Comparison of ENCODE assay signal across 26 cellular contexts in the genomic region with DNA sequence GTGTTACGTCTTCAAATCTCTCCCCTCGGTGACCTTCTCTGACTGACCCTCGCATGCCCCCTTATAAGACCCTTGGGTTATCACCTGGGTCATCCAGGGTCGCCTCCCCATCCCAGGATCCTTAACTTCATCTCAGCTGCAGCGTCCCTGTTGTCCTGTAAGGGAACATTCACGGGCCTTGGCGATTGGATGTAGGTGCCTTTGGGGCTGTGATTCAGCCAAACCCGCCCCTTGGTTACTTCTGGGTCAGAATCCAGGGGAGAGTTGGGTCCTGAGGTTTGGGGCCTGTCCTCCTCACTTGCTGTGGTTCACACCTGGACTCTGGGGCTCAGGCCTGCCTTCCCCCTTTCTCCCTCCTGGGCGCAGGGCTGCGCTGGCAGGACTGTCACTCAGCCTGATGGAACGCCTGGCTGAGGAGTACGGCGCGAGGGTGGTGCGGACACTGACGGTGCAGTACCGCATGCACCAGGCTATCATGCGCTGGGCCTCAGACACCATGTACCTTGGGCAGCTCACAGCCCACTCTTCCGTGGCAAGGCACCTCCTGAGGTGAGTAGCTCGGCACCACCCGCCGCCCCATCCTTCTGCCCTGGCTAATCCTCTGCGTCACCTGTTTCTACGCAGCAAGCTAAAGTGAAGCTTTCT. TPM values are rescaled to one million over a fixed set of nuclear protein-coding genes. Genes with fewer than 3 reads are reported as not detected.
"Had no signal": no experiment of that assay in that cellular context is flagged by ENCODE, and none has a peak within 500 bp of the region (broad histone marks: within the 10 kb centered on the region; RNA-seq: fewer than 3 reads in every experiment).

No MANE protein-coding gene starts in this region.

- H3K27ac ChIP-seq: colonic mucosa, thyroid gland had no signal

- H3K27ac Mint-ChIP-seq: activated CD4-positive, alpha-beta memory T cell treated with anti-CD3 and anti-CD28 coated beads, Interleukin-2, amount 10 ng/mL, durations not matched to agents 7 days and 5 days; activated CD8-positive, alpha-beta memory T cell treated with anti-CD3 and anti-CD28 coated beads, Interleukin-2, amount 10 ng/mL, durations not matched to agents 7 days and 5 days; activated naive CD8-positive, alpha-beta T cell treated with anti-CD3 and anti-CD28 coated beads, Interleukin-2, amount 10 ng/mL, durations not matched to agents 7 days and 5 days; mesothelial cell of epicardium; progenitor cell of endocrine pancreas; stimulated activated memory B cell treated with anti-CD40 and anti-IgM and Interleukin-4, amounts not matched to agents 10 μg/mL and 1 μg/mL and 100 μg/mL, for 72 hours; T-cell had no signal

- ATAC-seq: activated CD8-positive, alpha-beta memory T cell treated with anti-CD3 and anti-CD28 coated beads, Interleukin-2, amount 10 ng/mL, durations not matched to agents 7 days and 5 days; heart left ventricle; right cardiac atrium; SK-N-SH treated with all-trans-retinoic acid at 6 μM for 48 hours; stimulated activated memory B cell treated with anti-CD40 and anti-IgM and Interleukin-4, amounts not matched to agents 10 μg/mL and 1 μg/mL and 100 μg/mL, for 72 hours; T-cell had no signal

- DNase-seq: activated CD4-positive, alpha-beta memory T cell treated with anti-CD3 and anti-CD28 coated beads, Interleukin-2, amount 10 ng/mL, durations not matched to agents 7 days and 5 days; activated CD4-positive, alpha-beta T cell treated with anti-CD3 and anti-CD28 coated beads for 48 hours; activated CD4-positive, CD25-positive, alpha-beta regulatory T cell; activated CD8-positive, alpha-beta memory T cell treated with anti-CD3 and anti-CD28 coated beads, Interleukin-2, amount 10 ng/mL, durations not matched to agents 7 days and 5 days; activated naive CD8-positive, alpha-beta T cell treated with anti-CD3 and anti-CD28 coated beads, Interleukin-2, amount 10 ng/mL, durations not matched to agents 7 days and 5 days; amygdala; caudate nucleus; colonic mucosa; erythroblast; nephron progenitor cell; occipital lobe; right cardiac atrium; stimulated activated CD4-positive, alpha-beta T cell treated with anti-CD3 and anti-CD28 coated beads, Interleukin-4, amount 100 ng/mL, for 24 hours; T-cell; T-helper 9 cell; thyroid gland had no signal

- H3K9me3 Mint-ChIP-seq: activated CD4-positive, alpha-beta memory T cell treated with anti-CD3 and anti-CD28 coated beads, Interleukin-2, amount 10 ng/mL, durations not matched to agents 7 days and 5 days; activated naive CD8-positive, alpha-beta T cell treated with anti-CD3 and anti-CD28 coated beads, Interleukin-2, amount 10 ng/mL, durations not matched to agents 7 days and 5 days; mesothelial cell of epicardium; nephron progenitor cell; stimulated activated memory B cell treated with anti-CD40 and anti-IgM and Interleukin-4, amounts not matched to agents 10 μg/mL and 1 μg/mL and 100 μg/mL, for 72 hours; T-cell had no signal

- H3K27me3 Mint-ChIP-seq: activated CD4-positive, alpha-beta memory T cell treated with anti-CD3 and anti-CD28 coated beads, Interleukin-2, amount 10 ng/mL, durations not matched to agents 7 days and 5 days; activated CD8-positive, alpha-beta memory T cell treated with anti-CD3 and anti-CD28 coated beads, Interleukin-2, amount 10 ng/mL, durations not matched to agents 7 days and 5 days; activated naive CD8-positive, alpha-beta T cell treated with anti-CD3 and anti-CD28 coated beads, Interleukin-2, amount 10 ng/mL, durations not matched to agents 7 days and 5 days; progenitor cell of endocrine pancreas; stimulated activated memory B cell treated with anti-CD40 and anti-IgM and Interleukin-4, amounts not matched to agents 10 μg/mL and 1 μg/mL and 100 μg/mL, for 72 hours; T-cell had no signal

- H3K27me3 ChIP-seq: colonic mucosa, heart left ventricle, thyroid gland had no signal

- H3K4me3 ChIP-seq: colonic mucosa, heart left ventricle, lung, skin epidermis, thyroid gland had no signal

- H3K4me1 Mint-ChIP-seq: activated CD4-positive, alpha-beta memory T cell treated with anti-CD3 and anti-CD28 coated beads, Interleukin-2, amount 10 ng/mL, durations not matched to agents 7 days and 5 days; mesothelial cell of epicardium; nephron progenitor cell; stimulated activated memory B cell treated with anti-CD40 and anti-IgM and Interleukin-4, amounts not matched to agents 10 μg/mL and 1 μg/mL and 100 μg/mL, for 72 hours; T-cell had no signal

- H3K9me3 ChIP-seq: colonic mucosa, heart left ventricle, thyroid gland had no signal

- H3K4me3 Mint-ChIP-seq: activated CD4-positive, alpha-beta memory T cell treated with anti-CD3 and anti-CD28 coated beads, Interleukin-2, amount 10 ng/mL, durations not matched to agents 7 days and 5 days; activated CD8-positive, alpha-beta memory T cell treated with anti-CD3 and anti-CD28 coated beads, Interleukin-2, amount 10 ng/mL, durations not matched to agents 7 days and 5 days; activated naive CD8-positive, alpha-beta T cell treated with anti-CD3 and anti-CD28 coated beads, Interleukin-2, amount 10 ng/mL, durations not matched to agents 7 days and 5 days; mesothelial cell of epicardium; nephron progenitor cell; stimulated activated memory B cell treated with anti-CD40 and anti-IgM and Interleukin-4, amounts not matched to agents 10 μg/mL and 1 μg/mL and 100 μg/mL, for 72 hours; T-cell had no signal

- H3K4me1 ChIP-seq: colonic mucosa, thyroid gland had no signal

RNA-seq across cellular contexts. Expression of a gene that starts 47.7 kb away (rescaled TPM):
- total RNA-seq: activated CD4-positive, alpha-beta memory T cell treated with anti-CD3 and anti-CD28 coated beads, Interleukin-2, amount 10 ng/mL, durations not matched to agents 7 days and 5 days; activated CD8-positive, alpha-beta memory T cell treated with anti-CD3 and anti-CD28 coated beads, Interleukin-2, amount 10 ng/mL, durations not matched to agents 7 days and 5 days; activated naive CD8-positive, alpha-beta T cell treated with anti-CD3 and anti-CD28 coated beads, Interleukin-2, amount 10 ng/mL, durations not matched to agents 7 days and 5 days; colonic mucosa; frontal cortex; heart left ventricle; lung; mesothelial cell of epicardium; myocyte; occipital lobe; progenitor cell of endocrine pancreas; right cardiac atrium; subcutaneous adipose tissue; T-cell; thyroid gland had no signal
- polyA plus RNA-seq: heart left ventricle, lung, right cardiac atrium had no signal
